In the genomic region with DNA sequence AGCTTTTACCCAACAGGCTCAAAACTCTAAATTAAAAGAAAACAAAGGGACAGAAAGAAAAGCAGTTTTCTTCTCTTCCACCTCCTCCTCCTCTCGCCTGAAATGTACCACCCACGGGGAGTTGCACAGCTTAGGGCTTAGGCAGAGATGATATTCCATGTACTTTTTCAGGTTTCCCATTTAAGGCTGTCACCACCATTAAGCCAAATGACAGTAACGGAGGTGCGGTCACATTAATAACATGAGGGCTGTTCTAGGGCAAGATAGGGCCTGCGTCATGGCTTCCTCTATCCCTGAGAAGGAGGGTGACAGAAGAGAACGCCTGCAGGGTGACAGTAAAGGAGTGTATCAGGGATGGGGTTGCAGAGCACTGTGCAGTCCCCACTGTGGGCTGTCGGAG, we compare ENCODE assay signal across 20 cellular contexts. TPM values are rescaled to one million over a fixed set of nuclear protein-coding genes. Genes with fewer than 3 reads are reported as not detected.
DNase-seq lines count a peak whose midpoint lies in the region; ATAC-seq and TF ChIP-seq lines count a peak whose summit lies in the region.
"Had no signal": no experiment of that assay in that cellular context is flagged by ENCODE, and none has a peak within 500 bp of the region (broad histone marks: within the 10 kb centered on the region; RNA-seq: fewer than 3 reads in every experiment).

No MANE protein-coding gene starts in this region.

- H3K36me3 ChIP-seq in cardiac muscle cell (no peaks in the 10 kb centered on the region), tibial nerve (no peaks in the 10 kb centered on the region)

- ATAC-seq in Right ventricle myocardium inferior = no peak
- ATAC-seq: K562 had no signal

- DNase-seq in cardiac muscle cell (ENCODE audit: low read depth in 1 of 2, low spot score in 1 of 2) = no peak
- no peak for DNase-seq in Right ventricle myocardium inferior (ENCODE audit: missing footprints)
- peak; percentile 54 for DNase-seq in inferior parietal cortex (ENCODE audit: extremely low spot score)
- DNase-seq in retina = peak; percentile 76
- DNase-seq in tibial nerve (ENCODE audit: low spot score in 2 of 2) = no peak
- no peak for DNase-seq in foreskin melanocyte
- no peak for DNase-seq in HT-29 (ENCODE audit: low spot score)
- no peak for DNase-seq in C1 segment of cervical spinal cord (lab: John Stamatoyannopoulos, UW)
- DNase-seq: 8988T; ACHN; CD4-positive, CD25-positive, alpha-beta regulatory T cell; Kasumi-1; MV-4-11; NCI-H1105 treated with DMSO at 0.1 percent for 48 hours; NCI-H2029; NCI-H446 treated with DMSO at 0.1 percent for 48 hours; NCI-H526; PC-9; SHP77 had no signal

- TF ChIP-seq POLR2A in tibial nerve (IDR thresholded peaks at IDR 0.05) = no peak

- H3K4me1 ChIP-seq in cardiac muscle cell (ENCODE audit: low read depth) (peaks cover 32% of the 10 kb centered on the region), tibial nerve (peaks cover 0 to 56% (median 32%) of the 10 kb centered on the region in 4 donors)

- intact Hi-C loops in Right ventricle myocardium inferior (cut with DNase I) = loop anchor here (5.0 to 10.0 kb wide), 2 partner anchors 47 to 51 kb away; no protein-coding TSS in a partner anchor

- TF ChIP-seq CTCF in cardiac muscle cell (IDR thresholded peaks at IDR 0.05; ENCODE audit: low read depth, low read length) = no peak
- TF ChIP-seq CTCF in tibial nerve (IDR thresholded peaks at IDR 0.05) = no peak

- H3K9me3 ChIP-seq in cardiac muscle cell (ENCODE audit: low read depth) = no peaks in the 10 kb centered on the region
- no peaks in the 10 kb centered on the region for H3K9me3 ChIP-seq in tibial nerve

- H3K27ac ChIP-seq in cardiac muscle cell (peak overlapping the region; percentile 85), tibial nerve (peak overlapping the region; percentile 17 to 88 (median 81))
- H3K27ac ChIP-seq: PC-9 had no signal

- no peak for TF ChIP-seq EP300 in tibial nerve (IDR thresholded peaks at IDR 0.05)

- H3K4me3 ChIP-seq in cardiac muscle cell = no peak overlapping the region
- no peak overlapping the region for H3K4me3 ChIP-seq in tibial nerve
- H3K4me3 ChIP-seq: K562, PC-9 had no signal

- WGBS in tibial nerve, 2 donors = 76 to 78% methylated on average over 7 of the region's 7 CpGs

- H3K27me3 ChIP-seq in cardiac muscle cell (no peaks in the 10 kb centered on the region), tibial nerve (no peaks in the 10 kb centered on the region)

RNA-seq across cellular contexts. Expression of gene TJP1, which starts 51.7 kb away (rescaled TPM):
- total RNA-seq in cardiac muscle cell = 76.2 and 93.9 TPM in 2 replicates
- 66.6 and 69.4 TPM in 2 replicates for polyA plus RNA-seq in cardiac muscle cell
- total RNA-seq in Right ventricle myocardium inferior = 111 TPM
- 100 to 1,000 TPM; 163 to 416 (median 403) TPM for total RNA-seq in tibial nerve
- total RNA-seq in HT-29 (2014; rRNA removed; shearing (Covaris generic)) = 58.8 and 61.6 TPM in 2 replicates
- total RNA-seq: CD4-positive, CD25-positive, alpha-beta regulatory T cell had no signal

Comparison
In these comparisons a context has a peak if more than half of its experiments do, and no peak if none do; other contexts are left out.
1. DNase-seq: peak in inferior parietal cortex (single experiment) and retina (single experiment); none in cardiac muscle cell (0 of 2), Right ventricle myocardium inferior (single experiment), tibial nerve (0 of 2), foreskin melanocyte (single experiment), HT-29 (single experiment) and C1 segment of cervical spinal cord (0 of 14).